8 cellular contexts compared by ENCODE assay signal in genomic region chr14:71586131-71586893, GRCh38.
A peak's percentile ranks its signal among the peaks of the same experiment; 100 is the strongest.
DNase-seq lines count a peak whose midpoint lies in the region; ATAC-seq lines count a peak whose summit lies in the region.

No MANE protein-coding gene starts in this region.

- peaks cover 19% of the 10 kb centered on the region for H3K4me1 Mint-ChIP-seq in activated CD8-positive, alpha-beta memory T cell treated with anti-CD3 and anti-CD28 coated beads, Interleukin-2, amount 10 ng/mL, durations not matched to agents 7 days and 5 days

- DNase-seq in adipocyte (ENCODE audit: low read depth) (peak; percentile 77), hippocampal formation (lab: John Stamatoyannopoulos, UW) (peak; percentile 39 to 55), RPMI8226 (no peak)
- DNase-seq in activated CD8-positive, alpha-beta memory T cell treated with anti-CD3 and anti-CD28 coated beads, Interleukin-2, amount 10 ng/mL, durations not matched to agents 7 days and 5 days: no peak

- no peak overlapping the region for H3K27ac Mint-ChIP-seq in activated CD8-positive, alpha-beta memory T cell treated with anti-CD3 and anti-CD28 coated beads, Interleukin-2, amount 10 ng/mL, durations not matched to agents 7 days and 5 days

- no peak overlapping the region for H3K27ac ChIP-seq in skeletal muscle tissue (ENCODE audit: low read depth, low read length)

- peak overlapping the region; percentile 13; the same call in 1 of the 2 replicates for H3K4me3 ChIP-seq in GM08714 (ENCODE audit: low read length)
- peak overlapping the region; percentile 81 for H3K4me3 ChIP-seq in adipocyte (ENCODE audit: low read length)
- H3K4me3 ChIP-seq in skeletal muscle tissue (ENCODE audit: low read length in 3 of 3): peak overlapping the region in 2 of 3 donors; percentile 27 to 34

- ATAC-seq in activated CD8-positive, alpha-beta memory T cell treated with anti-CD3 and anti-CD28 coated beads, Interleukin-2, amount 10 ng/mL, durations not matched to agents 7 days and 5 days: no peak
- ATAC-seq in HG02938 (IDR thresholded peaks at IDR 0.05; ENCODE audit: unreplicated experiment): no peak
- no peak for ATAC-seq in GM18861 (IDR thresholded peaks at IDR 0.05; ENCODE audit: unreplicated experiment)

- no peak overlapping the region for H3K4me3 Mint-ChIP-seq in activated CD8-positive, alpha-beta memory T cell treated with anti-CD3 and anti-CD28 coated beads, Interleukin-2, amount 10 ng/mL, durations not matched to agents 7 days and 5 days

- CTCF ChIA-PET in activated CD8-positive, alpha-beta memory T cell treated with anti-CD3 and anti-CD28 coated beads, Interleukin-2, amount 10 ng/mL, durations not matched to agents 7 days and 5 days (lab: Charles Lee): no interaction called here

- no peaks in the 10 kb centered on the region for H3K9me3 Mint-ChIP-seq in activated CD8-positive, alpha-beta memory T cell treated with anti-CD3 and anti-CD28 coated beads, Interleukin-2, amount 10 ng/mL, durations not matched to agents 7 days and 5 days (ENCODE audit: low read depth)

- H3K4me1 ChIP-seq in adipocyte (ENCODE audit: control insufficient read depth, insufficient read depth, low read length) (peaks cover 20% of the 10 kb centered on the region), skeletal muscle tissue (ENCODE audit: control insufficient read depth in 3 of 3, insufficient read depth in 3 of 3, low read length in 3 of 3) (peaks cover 0 to 4% (median 0%) of the 10 kb centered on the region in 3 donors)

- H3K36me3 ChIP-seq in adipocyte (ENCODE audit: control insufficient read depth, insufficient read depth, low read length, severe bottlenecking): no peaks in the 10 kb centered on the region
- H3K36me3 ChIP-seq in skeletal muscle tissue (ENCODE audit: control insufficient read depth in 3 of 3, insufficient read depth in 3 of 3, low read length in 3 of 3): no peaks in the 10 kb centered on the region

- peak overlapping the region; percentile 72 for H3K9ac ChIP-seq in adipocyte (ENCODE audit: low read length)
- H3K9ac ChIP-seq in skeletal muscle tissue (ENCODE audit: low read depth in 1 of 3, low read length in 3 of 3): no peak overlapping the region

- H3K9me3 ChIP-seq in adipocyte (ENCODE audit: control insufficient read depth, low read length) (no peaks in the 10 kb centered on the region), skeletal muscle tissue (ENCODE audit: control insufficient read depth in 3 of 3, low read length in 3 of 3) (no peaks in the 10 kb centered on the region)

- no peaks in the 10 kb centered on the region for H3K27me3 Mint-ChIP-seq in activated CD8-positive, alpha-beta memory T cell treated with anti-CD3 and anti-CD28 coated beads, Interleukin-2, amount 10 ng/mL, durations not matched to agents 7 days and 5 days

- peaks cover 15% of the 10 kb centered on the region for H3K36me3 Mint-ChIP-seq in activated CD8-positive, alpha-beta memory T cell treated with anti-CD3 and anti-CD28 coated beads, Interleukin-2, amount 10 ng/mL, durations not matched to agents 7 days and 5 days

- no peaks in the 10 kb centered on the region for H3K27me3 ChIP-seq in adipocyte (replicated peaks; ENCODE audit: control insufficient read depth, insufficient read depth, low read length)
- no peaks in the 10 kb centered on the region for H3K27me3 ChIP-seq in skeletal muscle tissue (ENCODE audit: control insufficient read depth in 3 of 3, insufficient read depth in 3 of 3, low read length in 3 of 3)

Comparison
In these comparisons a context has a peak if more than half of its experiments do, and no peak if none do; other contexts are left out.
1. H3K4me3 ChIP-seq: peak in every context shown above with its lines; median percentile 81 in adipocyte; 30 in skeletal muscle tissue; 13 in GM08714.
2. DNase-seq: peak in adipocyte (single experiment) and hippocampal formation (2 of 2); none in activated CD8-positive, alpha-beta memory T cell treated with anti-CD3 and anti-CD28 coated beads, Interleukin-2, amount 10 ng/mL, durations not matched to agents 7 days and 5 days (single experiment) and RPMI8226 (single experiment).